Comparison of ENCODE assay signal across 17 cellular contexts in genomic region chr13:24341439-24341838, GRCh38. TPM values are rescaled to one million over a fixed set of nuclear protein-coding genes. Genes with fewer than 3 reads are reported as not detected.
DNase-seq lines count a peak whose midpoint lies in the region; ATAC-seq and TF ChIP-seq lines count a peak whose summit lies in the region.
"Had no signal": no experiment of that assay in that cellular context is flagged by ENCODE, and none has a peak within 500 bp of the region (broad histone marks: within the 10 kb centered on the region; RNA-seq: fewer than 3 reads in every experiment).

No MANE protein-coding gene starts in this region.

- WGBS in smooth muscle cell (ENCODE audit: low lambda C conversion rate), result 77% methylated on average over 3 of the region's 3 CpGs
- WGBS in aorta, 2 donors, result 63 to 70% methylated on average over 3 of the region's 3 CpGs

- BruUV-seq in HCT116 (replicated peaks; lab: Mats Ljungman, UMichigan) (no TSS peak), PC-3 (replicated peaks; lab: Mats Ljungman, UMichigan) (no TSS peak)

- H3K36me3 ChIP-seq in HCT116 (ENCODE audit: control insufficient read depth in 1 of 2, insufficient read depth in 2 of 2, low read length in 2 of 2) (no peaks in the 10 kb centered on the region), PC-3 (ENCODE audit: low read depth, low read length) (no peaks in the 10 kb centered on the region), smooth muscle cell (ENCODE audit: low read depth) (no peaks in the 10 kb centered on the region), aorta (ENCODE audit: control insufficient read depth in 1 of 2, insufficient read depth in 2 of 2, low read length in 1 of 2) (no peaks in the 10 kb centered on the region)
- H3K36me3 ChIP-seq: spleen had no signal

- POLR2A ChIA-PET in HCT116 (lab: Charles Lee), result no interaction called here
- POLR2A ChIA-PET in PC-3 (lab: Charles Lee; ENCODE audit: unreplicated experiment), result no interaction called here

- RAD21 ChIA-PET in HCT116 (lab: Charles Lee; ENCODE audit: low non-redundant PET in 1 of 2, low total read pairs in 2 of 2, uncharacterized antibody in 2 of 2, unreplicated experiment in 2 of 2), result no interaction called here

- H3K9me3 ChIP-seq in HCT116 (ENCODE audit: control insufficient read depth in 1 of 2, insufficient read depth in 1 of 2, low read depth in 1 of 2, low read length in 2 of 2), result no peaks in the 10 kb centered on the region
- H3K9me3 ChIP-seq in PC-3 (ENCODE audit: low read length), result no peaks in the 10 kb centered on the region
- H3K9me3 ChIP-seq in smooth muscle cell (replicated peaks; ENCODE audit: low read depth), result no peaks in the 10 kb centered on the region
- H3K9me3 ChIP-seq in aorta (ENCODE audit: control insufficient read depth, low read length), result peaks cover 3% of the 10 kb centered on the region

- no peak overlapping the region for H3K27ac ChIP-seq in HCT116 (ENCODE audit: low read depth, low read length)
- no peak overlapping the region for H3K27ac ChIP-seq in PC-3 (ENCODE audit: low read length)
- H3K27ac ChIP-seq in smooth muscle cell (ENCODE audit: low read depth), result no peak overlapping the region
- no peak overlapping the region for H3K27ac ChIP-seq in aorta (ENCODE audit: low read depth in 1 of 2, low read length in 2 of 2)
- H3K27ac ChIP-seq: parathyroid adenoma, SK-N-MC, spleen had no signal

- no peak overlapping the region; the same call in 1 of the 2 replicates for H3K4me2 ChIP-seq in HCT116 (ENCODE audit: low read length)
- H3K4me2 ChIP-seq in PC-3 (ENCODE audit: low read length), result no peak overlapping the region
- no peak overlapping the region for H3K4me2 ChIP-seq in smooth muscle cell

- CTCF ChIA-PET in HCT116 (lab: Charles Lee) (no interaction called here), PC-3 (lab: Charles Lee) (no interaction called here)

- H3K4me3 ChIP-seq in HCT116 (replicated peaks in 1 of 2; ENCODE audit: low read depth in 1 of 2, low read length in 2 of 2) (no peak overlapping the region), PC-3 (ENCODE audit: low read length) (no peak overlapping the region), smooth muscle cell (no peak overlapping the region), aorta (ENCODE audit: low read length in 2 of 2) (no peak overlapping the region)
- H3K4me3 ChIP-seq: SK-N-MC, spleen had no signal

- DNase-seq in COLO668 (lab: John Stamatoyannopoulos, UW; ENCODE audit: unreplicated experiment), result peak; percentile 92
- peak; percentile 19 for DNase-seq in HCT116 (ENCODE audit: low read depth, low spot score)
- peak; percentile 58 for DNase-seq in PC-3
- DNase-seq in kidney glomerular epithelial cell (lab: John Stamatoyannopoulos, UW), result peak; percentile 35
- no peak for DNase-seq in smooth muscle cell (lab: John Stamatoyannopoulos, UW; ENCODE audit: unreplicated experiment)
- no peak for DNase-seq in aorta
- DNase-seq in SHP77 (lab: John Stamatoyannopoulos, UW), result no peak
- DNase-seq: activated CD4-positive, alpha-beta memory T cell treated with anti-CD3 and anti-CD28 coated beads for 36 hours; Karpas-422; NCI-H2107; spleen had no signal

- H3F3A ChIP-seq in PC-3 (ENCODE audit: low read length, unreplicated experiment) (no peaks in the 10 kb centered on the region), smooth muscle cell (ENCODE audit: low read depth) (no peaks in the 10 kb centered on the region)

- no peak overlapping the region for H2AFZ ChIP-seq in HCT116 (ENCODE audit: low read depth, low read length, poor library complexity, severe bottlenecking)
- no peak overlapping the region for H2AFZ ChIP-seq in PC-3 (ENCODE audit: low read length)
- H2AFZ ChIP-seq in smooth muscle cell (ENCODE audit: low read depth), result no peak overlapping the region
- H2AFZ ChIP-seq: parathyroid adenoma had no signal

- intact Hi-C loops in HCT116 (cut with micrococcal nuclease), result no loop called here
- intact Hi-C loops in PC-3 (cut with micrococcal nuclease), result no loop called here
- intact Hi-C loops in aorta (cut with DNase I), result no loop called here

- H3K9me2 ChIP-seq in HCT116 (ENCODE audit: insufficient read depth) (no peaks in the 10 kb centered on the region), PC-3 (replicated peaks; ENCODE audit: low read length) (no peaks in the 10 kb centered on the region)

- peak; percentile 57; the same call in 1 of the 2 replicates for ATAC-seq in HCT116
- ATAC-seq in PC-3, result peak; percentile 93
- ATAC-seq in aorta (ENCODE audit: low FRiP score), result no peak

- H3K9ac ChIP-seq in HCT116 (ENCODE audit: low read length) (no peak overlapping the region), PC-3 (ENCODE audit: low read length) (no peak overlapping the region), smooth muscle cell (ENCODE audit: low read depth) (no peak overlapping the region)
- H3K9ac ChIP-seq: parathyroid adenoma had no signal

- H4K20me1 ChIP-seq in HCT116 (ENCODE audit: insufficient read depth), result no peaks in the 10 kb centered on the region
- H4K20me1 ChIP-seq in PC-3 (ENCODE audit: low read length), result no peaks in the 10 kb centered on the region
- H4K20me1 ChIP-seq in smooth muscle cell (ENCODE audit: low read depth), result no peaks in the 10 kb centered on the region

- TF ChIP-seq CTCF in HCT116 (IDR thresholded peaks at IDR 0.05 in 2 of 3, conservative IDR thresholded peaks at IDR 0.05 in 1 of 3; ENCODE audit: borderline replicate concordance in 1 of 3, insufficient read depth in 1 of 3, low read depth in 2 of 3, low read length in 2 of 3), result no peak
- TF ChIP-seq CTCF in PC-3 (conservative IDR thresholded peaks at IDR 0.05; ENCODE audit: low read depth, low read length), result no peak
- TF ChIP-seq CTCF in smooth muscle cell (IDR thresholded peaks at IDR 0.05; ENCODE audit: borderline replicate concordance, insufficient read depth, poor library complexity, severe bottlenecking), result no peak

- TF ChIP-seq POLR2A in HCT116 (IDR thresholded peaks at IDR 0.05; ENCODE audit: borderline replicate concordance, extremely low read depth, insufficient read depth, insufficient read length), result no peak

- H3K4me1 ChIP-seq in HCT116 (ENCODE audit: control insufficient read depth in 1 of 2, insufficient read depth in 2 of 2, low read length in 2 of 2) (peaks cover 3 to 10% of the 10 kb centered on the region in 2 experiments; a peak in 2 of 4 replicates), PC-3 (ENCODE audit: insufficient read depth, low read length) (peaks cover 10% of the 10 kb centered on the region), smooth muscle cell (ENCODE audit: low read depth) (no peaks in the 10 kb centered on the region), aorta (ENCODE audit: control insufficient read depth in 1 of 2, insufficient read depth in 2 of 2, low read length in 2 of 2) (no peaks in the 10 kb centered on the region)
- H3K4me1 ChIP-seq: parathyroid adenoma, spleen had no signal

- no peak for TF ChIP-seq RAD21 in HCT116 (IDR thresholded peaks at IDR 0.05; ENCODE audit: low read depth)

- H3K27me3 ChIP-seq in HCT116 (ENCODE audit: insufficient read depth, low read length) (no peaks in the 10 kb centered on the region), PC-3 (ENCODE audit: low read length) (no peaks in the 10 kb centered on the region), smooth muscle cell (ENCODE audit: low read depth) (no peaks in the 10 kb centered on the region), aorta (ENCODE audit: control insufficient read depth in 1 of 2, insufficient read depth in 2 of 2, low read length in 1 of 2) (no peaks in the 10 kb centered on the region)

- no peaks in the 10 kb centered on the region for H3K79me2 ChIP-seq in HCT116 (ENCODE audit: insufficient read depth, low read length)
- H3K79me2 ChIP-seq in PC-3 (ENCODE audit: low read length), result no peaks in the 10 kb centered on the region
- H3K79me2 ChIP-seq in smooth muscle cell (ENCODE audit: low read depth), result no peaks in the 10 kb centered on the region
- H3K79me2 ChIP-seq: parathyroid adenoma had no signal

TF ChIP-seq in HCT116, 20 proteins besides CTCF, POLR2A, EP300 and RAD21:
- TF ChIP-seq FOSL1 (IDR thresholded peaks at IDR 0.05; ENCODE audit: low read depth), result peak; percentile 38; the same call in 1 of the 2 replicates
- no peak for TF ChIP-seq MAX (IDR thresholded peaks at IDR 0.05)
TF ChIP-seq in HCT116: peak in this region for 1.

RNA-seq across cellular contexts. Expression of gene C1QTNF9, which starts 32.1 kb away (rescaled TPM):
- total RNA-seq in HCT116 (2021; ENCODE audit: unreplicated experiment) (not detected), PC-3 (2014; rRNA removed) (0.11 TPM in 1 of 2 replicates, not detected in the other), smooth muscle cell (not detected in 2 replicates), aorta (under 1 TPM; 0.42 to 0.99 TPM)
- polyA plus RNA-seq in HCT116 (2012), result not detected in 2 replicates
- polyA plus RNA-seq in smooth muscle cell (not detected in 2 replicates), aorta (under 1 TPM in 1 of 2 donors, not detected in 1; 0.13 TPM)
- total RNA-seq: activated CD4-positive, alpha-beta memory T cell treated with anti-CD3 and anti-CD28 coated beads for 36 hours; activated T-helper 2 cell treated with anti-CD3 and anti-CD28 coated beads, Interferon-gamma antibody, Interleukin-2, Interleukin-4, amounts not matched to agents 10 μg/mL and 5 μg/mL and 100 μg/mL, durations not matched to agents 14 hours and 24 hours and 36 hours; epithelial cell of proximal tubule; kidney epithelial cell had no signal
- polyA plus RNA-seq: CD14-positive monocyte had no signal

Comparison
In these comparisons a context has a peak if more than half of its experiments do, and no peak if none do; other contexts are left out.
1. DNase-seq: peak in COLO668 (single experiment), HCT116 (single experiment), PC-3 (single experiment) and kidney glomerular epithelial cell (single experiment); none in smooth muscle cell (single experiment), aorta (0 of 2) and SHP77 (0 of 2).